18 cellular contexts compared by ENCODE assay signal in genomic region chr1:201288007-201288406, GRCh38. TPM values are rescaled to one million over a fixed set of nuclear protein-coding genes. Genes with fewer than 3 reads are reported as not detected.
DNase-seq lines count a peak whose midpoint lies in the region; ATAC-seq and TF ChIP-seq lines count a peak whose summit lies in the region.
"Had no signal": no experiment of that assay in that cellular context is flagged by ENCODE, and none has a peak within 500 bp of the region (broad histone marks: within the 10 kb centered on the region; RNA-seq: fewer than 3 reads in every experiment).

No MANE protein-coding gene starts in this region.

- TF ChIP-seq CTCF in PC-3 (conservative IDR thresholded peaks at IDR 0.05; ENCODE audit: low read depth, low read length): no peak
- no peak for TF ChIP-seq CTCF in epithelial cell of esophagus (IDR thresholded peaks at IDR 0.05; ENCODE audit: insufficient read depth, low read depth, low read length, missing control alignments)
- TF ChIP-seq CTCF in neural progenitor cell (IDR thresholded peaks at IDR 0.05): no peak
- no peak for TF ChIP-seq CTCF in suprapubic skin (IDR thresholded peaks at IDR 0.05)
- no peak for TF ChIP-seq CTCF in dorsolateral prefrontal cortex (IDR thresholded peaks at IDR 0.05 in 54 of 56, conservative IDR thresholded peaks at IDR 0.05 in 2 of 56; ENCODE audit: low read depth in 1 of 56, partially characterized antibody in 56 of 56)

- no TSS peak for BruUV-seq in PC-3 (replicated peaks; lab: Mats Ljungman, UMichigan)

- H3K4me3 ChIP-seq in PC-3 (ENCODE audit: low read length) (no peak overlapping the region), epithelial cell of esophagus (ENCODE audit: low read length) (peak overlapping the region; percentile 99), neural progenitor cell (no peak overlapping the region), suprapubic skin (peak overlapping the region; percentile 50), dorsolateral prefrontal cortex (no peak overlapping the region)
- H3K4me3 ChIP-seq: BLaER1 treated with 17β-estradiol and CSF1 and Interleukin-3, amounts not matched to agents 10 nM and 100 nM had no signal

- peaks cover 87% of the 10 kb centered on the region for H4K20me1 ChIP-seq in PC-3 (ENCODE audit: low read length)
- no peaks in the 10 kb centered on the region for H4K20me1 ChIP-seq in neural progenitor cell (ENCODE audit: low read depth)
- H4K20me1 ChIP-seq: BLaER1 treated with 17β-estradiol and CSF1 and Interleukin-3, amounts not matched to agents 10 nM and 100 nM had no signal

- no peak overlapping the region for H3K4me3 Mint-ChIP-seq in neural progenitor cell

- H3K9ac ChIP-seq in PC-3 (ENCODE audit: low read length): no peak overlapping the region
- H3K9ac ChIP-seq in neural progenitor cell: no peak overlapping the region
- H3K9ac ChIP-seq: BLaER1 treated with 17β-estradiol and CSF1 and Interleukin-3, amounts not matched to agents 10 nM and 100 nM had no signal

- 51% methylated on average over 6 of the region's 6 CpGs for WGBS in suprapubic skin

- H3F3A ChIP-seq in PC-3 (ENCODE audit: low read length, unreplicated experiment) (peaks cover 5% of the 10 kb centered on the region), neural progenitor cell (ENCODE audit: low read depth) (no peaks in the 10 kb centered on the region)

- peaks cover 12% of the 10 kb centered on the region for H3K27me3 Mint-ChIP-seq in neural progenitor cell (ENCODE audit: insufficient read depth, low read depth)

- H3K36me3 Mint-ChIP-seq in neural progenitor cell: no peaks in the 10 kb centered on the region

- CTCF ChIA-PET in PC-3 (lab: Charles Lee): no interaction called here

- peak overlapping the region; percentile 47 for H3K27ac Mint-ChIP-seq in neural progenitor cell

- H3K9me2 ChIP-seq in PC-3 (replicated peaks; ENCODE audit: low read length): no peaks in the 10 kb centered on the region

- H3K9me3 ChIP-seq in PC-3 (ENCODE audit: low read length) (no peaks in the 10 kb centered on the region), neural progenitor cell (ENCODE audit: low read depth) (no peaks in the 10 kb centered on the region), suprapubic skin (no peaks in the 10 kb centered on the region)

- H3K27ac ChIP-seq in PC-3 (ENCODE audit: low read length): no peak overlapping the region
- H3K27ac ChIP-seq in neural progenitor cell: no peak overlapping the region
- peak overlapping the region; percentile 85 for H3K27ac ChIP-seq in suprapubic skin
- no peak overlapping the region for H3K27ac ChIP-seq in dorsolateral prefrontal cortex
- H3K27ac ChIP-seq: BLaER1 treated with 17β-estradiol and CSF1 and Interleukin-3, amounts not matched to agents 10 nM and 100 nM had no signal

- H3K79me2 ChIP-seq in PC-3 (ENCODE audit: low read length) (peaks cover 100% of the 10 kb centered on the region), neural progenitor cell (ENCODE audit: low read depth) (no peaks in the 10 kb centered on the region)

- H3K4me2 ChIP-seq in PC-3 (ENCODE audit: low read length) (peak overlapping the region; percentile 89; the same call in 1 of the 2 replicates), neural progenitor cell (no peak overlapping the region)
- H3K4me2 ChIP-seq: BLaER1 treated with 17β-estradiol and CSF1 and Interleukin-3, amounts not matched to agents 10 nM and 100 nM had no signal

- TF ChIP-seq POLR2A in suprapubic skin (IDR thresholded peaks at IDR 0.05): no peak

- H2AFZ ChIP-seq in PC-3 (ENCODE audit: low read length) (no peak overlapping the region), neural progenitor cell (replicated peaks) (no peak overlapping the region)

- H3K4me1 ChIP-seq in PC-3 (ENCODE audit: insufficient read depth, low read length) (peaks cover 63% of the 10 kb centered on the region), neural progenitor cell (peaks cover 13% of the 10 kb centered on the region), suprapubic skin (peaks cover 45% of the 10 kb centered on the region)

- POLR2A ChIA-PET in PC-3 (lab: Charles Lee; ENCODE audit: unreplicated experiment): interaction anchor here (1.0 to 3.2 kb wide), 2 partner anchors 10 to 21 kb away, joined by 3 to 17 read pairs; no protein-coding TSS in a partner anchor

- DNase-seq in PC-3 (no peak), epithelial cell of esophagus (ENCODE audit: low read depth) (no peak), neural progenitor cell (ENCODE audit: low spot score) (no peak), suprapubic skin (ENCODE audit: low spot score in 2 of 2) (peak in 1 of 2 donors; percentile 35), dorsolateral prefrontal cortex (no peak), NCI-H1048 (lab: John Stamatoyannopoulos, UW) (no peak)
- no peak for DNase-seq in effector CD4-positive, alpha-beta T cell
- DNase-seq: DND-41, HCEC 1CT, NCI-H1105 treated with DMSO at 0.1 percent for 48 hours, NCI-H1694 treated with DMSO at 0.1 percent for 48 hours, NCI-H2107, NCI-H2227 treated with DMSO at 0.1 percent for 48 hours, NCI-H524, Right ventricle myocardium superior had no signal

- peaks cover 18% of the 10 kb centered on the region for H3K4me1 Mint-ChIP-seq in neural progenitor cell

- H3K36me3 ChIP-seq in PC-3 (ENCODE audit: low read depth, low read length) (peaks cover 45% of the 10 kb centered on the region), neural progenitor cell (no peaks in the 10 kb centered on the region), suprapubic skin (no peaks in the 10 kb centered on the region)
- H3K36me3 ChIP-seq: BLaER1 treated with 17β-estradiol and CSF1 and Interleukin-3, amounts not matched to agents 10 nM and 100 nM had no signal

- H3K9me3 Mint-ChIP-seq in neural progenitor cell: no peaks in the 10 kb centered on the region

- no peaks in the 10 kb centered on the region for H3K27me3 ChIP-seq in PC-3 (ENCODE audit: low read length)
- H3K27me3 ChIP-seq in neural progenitor cell: peaks cover 20% of the 10 kb centered on the region
- peaks cover 15% of the 10 kb centered on the region for H3K27me3 ChIP-seq in suprapubic skin
- H3K27me3 ChIP-seq in dorsolateral prefrontal cortex: peaks cover 0 to 23% (median 12%) of the 10 kb centered on the region in 45 donors

- TF ChIP-seq EP300 in suprapubic skin (IDR thresholded peaks at IDR 0.05): no peak

- ATAC-seq in PC-3 (no peak), GM18868 (IDR thresholded peaks at IDR 0.05; ENCODE audit: unreplicated experiment) (no peak)
- ATAC-seq: Panc1 had no signal

- intact Hi-C loops in PC-3 (cut with micrococcal nuclease) (no loop called here), dorsolateral prefrontal cortex (cut with DNase I) (no loop called here)

RNA-seq across cellular contexts. Expression of gene PKP1, which starts 4.7 kb away (rescaled TPM):
- 211 and 259 TPM in 2 replicates for total RNA-seq in PC-3 (2014; rRNA removed)
- 0.02 TPM in 1 of 2 replicates, not detected in the other for total RNA-seq in neural progenitor cell (ENCODE audit: low replicate concordance)
- total RNA-seq in suprapubic skin: 1,000 to 10,000 TPM in 3 of 4 donors, 100 to 1,000 TPM in 1; 888 to 1,187 (median 1,096) TPM
- 1 to 10 TPM in 99 of 120 experiments, under 1 TPM in 21; 0.37 to 4.1 (median 1.5) TPM for total RNA-seq in dorsolateral prefrontal cortex

Comparison
In these comparisons a context has a peak if more than half of its experiments do, and no peak if none do; other contexts are left out.
1. H3K4me3 ChIP-seq: peak in epithelial cell of esophagus (single experiment) and suprapubic skin (single experiment); none in PC-3 (single experiment), neural progenitor cell (single experiment) and dorsolateral prefrontal cortex (0 of 59).
2. RNA of gene PKP1, which starts 4.7 kb away (total RNA-seq): 888 to 1,187 TPM in suprapubic skin and 211 to 259 TPM in PC-3; 0.37 to 4.1 TPM in dorsolateral prefrontal cortex and 0.02 TPM in neural progenitor cell; every median in the first group is over 10 times any median in the second.